ENCODE assay signal across 12 cellular contexts in genomic region chr9:89360465-89360864, GRCh38. TPM values are rescaled to one million over a fixed set of nuclear protein-coding genes. Genes with fewer than 3 reads are reported as not detected.
A peak's percentile ranks its signal among the peaks of the same experiment; 100 is the strongest.
DNase-seq lines count a peak whose midpoint lies in the region; ATAC-seq and TF ChIP-seq lines count a peak whose summit lies in the region.
"Had no signal": no experiment of that assay in that cellular context is flagged by ENCODE, and none has a peak within 500 bp of the region (broad histone marks: within the 10 kb centered on the region; RNA-seq: fewer than 3 reads in every experiment).

No MANE protein-coding gene starts in this region.

- no peak for ATAC-seq in activated CD8-positive, alpha-beta T cell treated with anti-CD3 and anti-CD28 coated beads for 36 hours
- ATAC-seq in activated CD8-positive, alpha-beta T cell treated with anti-CD3 and anti-CD28 coated beads, Interleukin-2, amount 10 ng/mL, durations not matched to agents 7 days and 5 days: no peak
- ATAC-seq in stimulated activated naive B cell treated with anti-CD40 and anti-IgM and Interleukin-4, amounts not matched to agents 10 μg/mL and 1 μg/mL and 100 μg/mL, for 72 hours (replicated peaks): no peak
- ATAC-seq in GM18909 (IDR thresholded peaks at IDR 0.05; ENCODE audit: poor library complexity, unreplicated experiment) (no peak), HG03565 (IDR thresholded peaks at IDR 0.05; ENCODE audit: unreplicated experiment) (no peak)
- ATAC-seq: gastroesophageal sphincter, PC-3 had no signal

- intact Hi-C loops in activated CD8-positive, alpha-beta T cell treated with anti-CD3 and anti-CD28 coated beads for 36 hours (cut with micrococcal nuclease): no loop called here

- no peaks in the 10 kb centered on the region for H3K27me3 Mint-ChIP-seq in activated CD8-positive, alpha-beta T cell treated with anti-CD3 and anti-CD28 coated beads for 36 hours
- H3K27me3 Mint-ChIP-seq in activated CD8-positive, alpha-beta T cell treated with anti-CD3 and anti-CD28 coated beads, Interleukin-2, amount 10 ng/mL, durations not matched to agents 7 days and 5 days (ENCODE audit: low read depth): no peaks in the 10 kb centered on the region
- no peaks in the 10 kb centered on the region for H3K27me3 Mint-ChIP-seq in stimulated activated naive B cell treated with anti-CD40 and anti-IgM and Interleukin-4, amounts not matched to agents 10 μg/mL and 1 μg/mL and 100 μg/mL, for 72 hours

- no peaks in the 10 kb centered on the region for H3K9me3 Mint-ChIP-seq in activated CD8-positive, alpha-beta T cell treated with anti-CD3 and anti-CD28 coated beads for 36 hours
- H3K9me3 Mint-ChIP-seq in activated CD8-positive, alpha-beta T cell treated with anti-CD3 and anti-CD28 coated beads, Interleukin-2, amount 10 ng/mL, durations not matched to agents 7 days and 5 days (ENCODE audit: insufficient read depth): no peaks in the 10 kb centered on the region
- no peaks in the 10 kb centered on the region for H3K9me3 Mint-ChIP-seq in stimulated activated naive B cell treated with anti-CD40 and anti-IgM and Interleukin-4, amounts not matched to agents 10 μg/mL and 1 μg/mL and 100 μg/mL, for 72 hours

- TF ChIP-seq CTCF in activated CD8-positive, alpha-beta T cell treated with anti-CD3 and anti-CD28 coated beads for 36 hours (IDR thresholded peaks at IDR 0.05): no peak

- POLR2A ChIA-PET in activated CD8-positive, alpha-beta T cell treated with anti-CD3 and anti-CD28 coated beads for 36 hours (lab: Charles Lee): interaction anchor here (1.3 to 1.9 kb wide), 3 partner anchors 8 to 35 kb away, joined by 4 to 5 read pairs (median 4); no protein-coding TSS in a partner anchor
- POLR2A ChIA-PET in activated CD8-positive, alpha-beta T cell treated with anti-CD3 and anti-CD28 coated beads, Interleukin-2, amount 10 ng/mL, durations not matched to agents 7 days and 5 days (lab: Charles Lee): no interaction called here

- DNase-seq in activated CD8-positive, alpha-beta T cell treated with anti-CD3 and anti-CD28 coated beads for 36 hours: no peak
- no peak for DNase-seq in activated CD8-positive, alpha-beta T cell treated with anti-CD3 and anti-CD28 coated beads, Interleukin-2, amount 10 ng/mL, durations not matched to agents 7 days and 5 days
- peak; percentile 20 for DNase-seq in NCI-H69 (lab: John Stamatoyannopoulos, UW)
- peak; percentile 55 for DNase-seq in inferior parietal cortex (ENCODE audit: extremely low spot score)
- DNase-seq in stimulated activated naive B cell treated with anti-CD40 and anti-IgM and Interleukin-4, amounts not matched to agents 10 μg/mL and 1 μg/mL and 100 μg/mL, for 72 hours: no peak
- no peak for DNase-seq in RPMI8226
- DNase-seq: activated effector memory CD4-positive, alpha-beta T cell treated with Interleukin-2 at 50 U/mL for 16 hours; HCEC 1CT; PC-3 had no signal

- peaks cover 9% of the 10 kb centered on the region for H3K4me1 Mint-ChIP-seq in activated CD8-positive, alpha-beta T cell treated with anti-CD3 and anti-CD28 coated beads for 36 hours (ENCODE audit: low read depth)
- H3K4me1 Mint-ChIP-seq in activated CD8-positive, alpha-beta T cell treated with anti-CD3 and anti-CD28 coated beads, Interleukin-2, amount 10 ng/mL, durations not matched to agents 7 days and 5 days (ENCODE audit: low read depth): peaks cover 38% of the 10 kb centered on the region
- peaks cover 1 to 15% of the 10 kb centered on the region in 2 donors for H3K4me1 Mint-ChIP-seq in stimulated activated naive B cell treated with anti-CD40 and anti-IgM and Interleukin-4, amounts not matched to agents 10 μg/mL and 1 μg/mL and 100 μg/mL, for 72 hours

- CTCF ChIA-PET in activated CD8-positive, alpha-beta T cell treated with anti-CD3 and anti-CD28 coated beads for 36 hours (lab: Charles Lee): no interaction called here
- CTCF ChIA-PET in activated CD8-positive, alpha-beta T cell treated with anti-CD3 and anti-CD28 coated beads, Interleukin-2, amount 10 ng/mL, durations not matched to agents 7 days and 5 days (lab: Charles Lee): interaction anchor here (1.5 to 1.8 kb wide), 2 partner anchors 15 to 23 kb away, joined by 4 read pairs; no protein-coding TSS in a partner anchor

- peak overlapping the region; percentile 53 for H3K27ac Mint-ChIP-seq in activated CD8-positive, alpha-beta T cell treated with anti-CD3 and anti-CD28 coated beads for 36 hours
- no peak overlapping the region for H3K27ac Mint-ChIP-seq in activated CD8-positive, alpha-beta T cell treated with anti-CD3 and anti-CD28 coated beads, Interleukin-2, amount 10 ng/mL, durations not matched to agents 7 days and 5 days
- peak overlapping the region; percentile 62 for H3K27ac Mint-ChIP-seq in stimulated activated naive B cell treated with anti-CD40 and anti-IgM and Interleukin-4, amounts not matched to agents 10 μg/mL and 1 μg/mL and 100 μg/mL, for 72 hours

- H3K4me3 Mint-ChIP-seq in activated CD8-positive, alpha-beta T cell treated with anti-CD3 and anti-CD28 coated beads for 36 hours: no peak overlapping the region
- H3K4me3 Mint-ChIP-seq in activated CD8-positive, alpha-beta T cell treated with anti-CD3 and anti-CD28 coated beads, Interleukin-2, amount 10 ng/mL, durations not matched to agents 7 days and 5 days: no peak overlapping the region
- H3K4me3 Mint-ChIP-seq in stimulated activated naive B cell treated with anti-CD40 and anti-IgM and Interleukin-4, amounts not matched to agents 10 μg/mL and 1 μg/mL and 100 μg/mL, for 72 hours: no peak overlapping the region

- peaks cover 47% of the 10 kb centered on the region for H3K36me3 Mint-ChIP-seq in activated CD8-positive, alpha-beta T cell treated with anti-CD3 and anti-CD28 coated beads for 36 hours (ENCODE audit: low read depth)
- H3K36me3 Mint-ChIP-seq in activated CD8-positive, alpha-beta T cell treated with anti-CD3 and anti-CD28 coated beads, Interleukin-2, amount 10 ng/mL, durations not matched to agents 7 days and 5 days (ENCODE audit: low read depth): peaks cover 53% of the 10 kb centered on the region
- peaks cover 53 to 74% of the 10 kb centered on the region in 2 donors for H3K36me3 Mint-ChIP-seq in stimulated activated naive B cell treated with anti-CD40 and anti-IgM and Interleukin-4, amounts not matched to agents 10 μg/mL and 1 μg/mL and 100 μg/mL, for 72 hours

RNA-seq across cellular contexts. Expression of gene SECISBP2, which starts 42.2 kb away (rescaled TPM):
- total RNA-seq in activated CD8-positive, alpha-beta T cell treated with anti-CD3 and anti-CD28 coated beads for 36 hours: 10 to 100 TPM; 40.4 to 42.5 TPM
- total RNA-seq in activated CD8-positive, alpha-beta T cell treated with anti-CD3 and anti-CD28 coated beads, Interleukin-2, amount 10 ng/mL, durations not matched to agents 7 days and 5 days: 10 to 100 TPM; 35.8 to 37.5 TPM

RNA-seq across cellular contexts. Expression of gene CKS2, which starts 49.5 kb away (rescaled TPM):
- total RNA-seq in activated CD8-positive, alpha-beta T cell treated with anti-CD3 and anti-CD28 coated beads for 36 hours: 100 to 1,000 TPM; 221 to 230 TPM
- total RNA-seq in activated CD8-positive, alpha-beta T cell treated with anti-CD3 and anti-CD28 coated beads, Interleukin-2, amount 10 ng/mL, durations not matched to agents 7 days and 5 days: 100 to 1,000 TPM; 204 TPM

Comparison
In these comparisons a context has a peak if more than half of its experiments do, and no peak if none do; other contexts are left out.
1. DNase-seq: peak in NCI-H69 (single experiment) and inferior parietal cortex (single experiment); none in activated CD8-positive, alpha-beta T cell treated with anti-CD3 and anti-CD28 coated beads for 36 hours (single experiment), activated CD8-positive, alpha-beta T cell treated with anti-CD3 and anti-CD28 coated beads, Interleukin-2, amount 10 ng/mL, durations not matched to agents 7 days and 5 days (single experiment), stimulated activated naive B cell treated with anti-CD40 and anti-IgM and Interleukin-4, amounts not matched to agents 10 μg/mL and 1 μg/mL and 100 μg/mL, for 72 hours (single experiment) and RPMI8226 (single experiment).